11 cellular contexts compared by ENCODE assay signal in genomic region chr3:46701211-46701939, GRCh38. TPM values are rescaled to one million over a fixed set of nuclear protein-coding genes. Genes with fewer than 3 reads are reported as not detected.
DNase-seq lines count a peak whose midpoint lies in the region; ATAC-seq and TF ChIP-seq lines count a peak whose summit lies in the region.
"Had no signal": no experiment of that assay in that cellular context is flagged by ENCODE, and none has a peak within 500 bp of the region (broad histone marks: within the 10 kb centered on the region; RNA-seq: fewer than 3 reads in every experiment).

Gene TMIE, plus strand, starts transcription at chr3:46701392. Its CDS starts 96 bp downstream, at chr3:46701488.

- no peaks in the 10 kb centered on the region for H3K79me2 ChIP-seq in neural progenitor cell (ENCODE audit: low read depth)
- no peaks in the 10 kb centered on the region for H3K79me2 ChIP-seq in PC-3 (ENCODE audit: low read length)

- intact Hi-C loops in PC-3 (cut with micrococcal nuclease) = no loop called here

- H3K4me3 Mint-ChIP-seq in neural progenitor cell = peak within 1 kb of the TSS; percentile 74
- H3K4me3 Mint-ChIP-seq: natural killer cell had no signal

- TF ChIP-seq CTCF in HEK293 (tag by site-specific recombination; IDR thresholded peaks at IDR 0.05) = no peak
- no peak for TF ChIP-seq CTCF in neural progenitor cell (IDR thresholded peaks at IDR 0.05)
- TF ChIP-seq CTCF in PC-3 (conservative IDR thresholded peaks at IDR 0.05; ENCODE audit: low read depth, low read length) = no peak

- H3K4me1 ChIP-seq in BLaER1 = peaks cover 31% of the 10 kb centered on the region
- H3K4me1 ChIP-seq in HEK293 (ENCODE audit: control insufficient read depth, insufficient read depth, low read length) = no peaks in the 10 kb centered on the region
- peaks cover 4 to 8% of the 10 kb centered on the region in 2 donors for H3K4me1 ChIP-seq in esophagus (ENCODE audit: control insufficient read depth in 2 of 2, insufficient read depth in 2 of 2, low read length in 1 of 2)
- H3K4me1 ChIP-seq in neural progenitor cell = peaks cover 4% of the 10 kb centered on the region
- H3K4me1 ChIP-seq in PC-3 (ENCODE audit: insufficient read depth, low read length) = peaks cover 8% of the 10 kb centered on the region

- peak within 1 kb of the TSS; percentile 6 for H2AFZ ChIP-seq in neural progenitor cell (replicated peaks)
- no peak within 1 kb of the TSS for H2AFZ ChIP-seq in PC-3 (ENCODE audit: low read length)

- H3K9ac ChIP-seq in BLaER1 (no peak within 1 kb of the TSS), neural progenitor cell (no peak within 1 kb of the TSS), PC-3 (ENCODE audit: low read length) (no peak within 1 kb of the TSS)

- POLR2A ChIA-PET in HEK293 (lab: Yijun Ruan, JAX) = no interaction called here
- POLR2A ChIA-PET in PC-3 (lab: Charles Lee; ENCODE audit: unreplicated experiment) = no interaction called here

- H3F3A ChIP-seq in neural progenitor cell (ENCODE audit: low read depth) = no peaks in the 10 kb centered on the region
- no peaks in the 10 kb centered on the region for H3F3A ChIP-seq in PC-3 (ENCODE audit: low read length, unreplicated experiment)

- peaks cover 17% of the 10 kb centered on the region; the same call in 1 of the 2 replicates for H4K20me1 ChIP-seq in BLaER1
- peaks cover 3% of the 10 kb centered on the region for H4K20me1 ChIP-seq in neural progenitor cell (ENCODE audit: low read depth)
- H4K20me1 ChIP-seq in PC-3 (ENCODE audit: low read length) = no peaks in the 10 kb centered on the region

- H3K36me3 ChIP-seq in BLaER1 (no peaks in the 10 kb centered on the region), HEK293 (ENCODE audit: control insufficient read depth in 2 of 2, insufficient read depth in 1 of 2, low read length in 2 of 2) (no peaks in the 10 kb centered on the region), esophagus (ENCODE audit: control insufficient read depth in 2 of 2, insufficient read depth in 2 of 2, low read length in 1 of 2) (no peaks in the 10 kb centered on the region), neural progenitor cell (no peaks in the 10 kb centered on the region), PC-3 (ENCODE audit: low read depth, low read length) (no peaks in the 10 kb centered on the region)

- H3K27ac ChIP-seq in BLaER1 (no peak within 1 kb of the TSS), HEK293 (ENCODE audit: extremely low read depth, low read depth, low read length) (no peak within 1 kb of the TSS), esophagus (ENCODE audit: low read depth in 2 of 2, low read length in 1 of 2) (no peak within 1 kb of the TSS), neural progenitor cell (no peak within 1 kb of the TSS), PC-3 (ENCODE audit: low read length) (no peak within 1 kb of the TSS)
- H3K27ac ChIP-seq: epithelial cell of prostate had no signal

- peaks cover 31% of the 10 kb centered on the region for H3K4me1 Mint-ChIP-seq in neural progenitor cell

- peak within 1 kb of the TSS; percentile 57 for H3K4me2 ChIP-seq in BLaER1
- peak within 1 kb of the TSS; percentile 76 for H3K4me2 ChIP-seq in neural progenitor cell
- no peak within 1 kb of the TSS for H3K4me2 ChIP-seq in PC-3 (ENCODE audit: low read length)

- H3K27me3 Mint-ChIP-seq in neural progenitor cell (ENCODE audit: insufficient read depth, low read depth) = peaks cover 12% of the 10 kb centered on the region

- H3K36me3 Mint-ChIP-seq in neural progenitor cell = no peaks in the 10 kb centered on the region
- H3K36me3 Mint-ChIP-seq: natural killer cell had no signal

- 5 to 9% methylated on average over 26 to 51 of the region's 51 CpGs for WGBS in esophagus, 2 donors

- DNase-seq in neural progenitor cell (ENCODE audit: low spot score) = peak; percentile 65
- no peak for DNase-seq in PC-3
- DNase-seq: activated CD8-positive, alpha-beta memory T cell treated with anti-CD3 and anti-CD28 coated beads for 24 hours; natural killer cell had no signal

- H3K9me3 ChIP-seq in BLaER1 (no peaks in the 10 kb centered on the region), HEK293 (ENCODE audit: control insufficient read depth, insufficient read depth, low read depth, low read length) (no peaks in the 10 kb centered on the region), esophagus (ENCODE audit: control insufficient read depth in 2 of 2, insufficient read depth in 1 of 2, low read depth in 1 of 2, low read length in 1 of 2) (no peaks in the 10 kb centered on the region), neural progenitor cell (ENCODE audit: low read depth) (no peaks in the 10 kb centered on the region), PC-3 (ENCODE audit: low read length) (no peaks in the 10 kb centered on the region)

- H3K9me2 ChIP-seq in PC-3 (replicated peaks; ENCODE audit: low read length) = no peaks in the 10 kb centered on the region

- CTCF ChIA-PET in HEK293 (lab: Yijun Ruan, JAX) = interaction anchor here (0.6 to 1.2 kb wide), 5 partner anchors 11 to 348 kb away, joined by 3 read pairs; no protein-coding TSS in a partner anchor
- CTCF ChIA-PET in PC-3 (lab: Charles Lee) = interaction anchor here (0.8 kb wide), 1 partner anchor 144 kb away, joined by 3 read pairs; no protein-coding TSS in a partner anchor

- H3K4me3 ChIP-seq in BLaER1 (no peak within 1 kb of the TSS), HEK293 (ENCODE audit: low read depth, low read length) (peak within 1 kb of the TSS; percentile 26), esophagus (ENCODE audit: low read depth in 1 of 2, low read length in 2 of 2) (peak within 1 kb of the TSS; percentile 11 to 16), neural progenitor cell (peak within 1 kb of the TSS; percentile 49), PC-3 (ENCODE audit: low read length) (no peak within 1 kb of the TSS)

- peak within 1 kb of the TSS; percentile 55 for H3K27ac Mint-ChIP-seq in neural progenitor cell
- H3K27ac Mint-ChIP-seq: natural killer cell had no signal

- no peak for ATAC-seq in GM19455 (IDR thresholded peaks at IDR 0.05; ENCODE audit: unreplicated experiment)
- no peak for ATAC-seq in HG03460 (IDR thresholded peaks at IDR 0.05; ENCODE audit: unreplicated experiment)
- no peak for ATAC-seq in GM21723 (IDR thresholded peaks at IDR 0.05; ENCODE audit: unreplicated experiment)
- ATAC-seq in PC-3 = no peak
- ATAC-seq: natural killer cell had no signal

- H3K27me3 ChIP-seq in BLaER1 = peaks cover 30% of the 10 kb centered on the region
- no peaks in the 10 kb centered on the region for H3K27me3 ChIP-seq in esophagus (ENCODE audit: control insufficient read depth in 1 of 2, insufficient read depth in 2 of 2, low read length in 2 of 2)
- H3K27me3 ChIP-seq in neural progenitor cell = peaks cover 45% of the 10 kb centered on the region
- no peaks in the 10 kb centered on the region for H3K27me3 ChIP-seq in PC-3 (ENCODE audit: low read length)

- H3K9me3 Mint-ChIP-seq in neural progenitor cell = no peaks in the 10 kb centered on the region
- H3K9me3 Mint-ChIP-seq: natural killer cell had no signal

- BruUV-seq in PC-3 (replicated peaks; lab: Mats Ljungman, UMichigan) = no TSS peak

TF ChIP-seq in HEK293, 187 proteins besides CTCF, POLR2A, EP300 and RAD21:
- TF ChIP-seq ZBTB48 (tag by site-specific recombination; IDR thresholded peaks at IDR 0.05) (0 out of 2 replicates have a peak, but pooled peaks have one; percentile 21), ZNF660 (tag by site-specific recombination; IDR thresholded peaks at IDR 0.05) (no peak), ZBTB20 (tag by site-specific recombination; IDR thresholded peaks at IDR 0.05) (peak; percentile 91), ZBTB26 (tag by site-specific recombination; optimal IDR thresholded peaks at IDR 0.05) (peak; percentile 12)
TF ChIP-seq in HEK293: peak in this region for 3.

RNA-seq across cellular contexts. Expression of gene TMIE, which starts in this region (rescaled TPM):
- 1 to 10 TPM; 1.2 to 2.5 TPM for polyA plus RNA-seq in esophagus
- total RNA-seq in neural progenitor cell (ENCODE audit: low replicate concordance) = not detected in 2 replicates
- 0.52 and 0.66 TPM in 2 replicates for total RNA-seq in PC-3 (2014; rRNA removed)
- total RNA-seq: natural killer cell had no signal

Comparison
In these comparisons a context has a peak if more than half of its experiments do, and no peak if none do; other contexts are left out.
1. Peak in DNase-seq, H3K4me3 ChIP-seq and H3K4me2 ChIP-seq in neural progenitor cell; RNA of the gene not detected or under 1 TPM.
2. H3K4me3 ChIP-seq: peak in HEK293 (single experiment) and esophagus (2 of 2); none in BLaER1 (single experiment) and PC-3 (single experiment).